25 cellular contexts compared by ENCODE assay signal in the genomic region with DNA sequence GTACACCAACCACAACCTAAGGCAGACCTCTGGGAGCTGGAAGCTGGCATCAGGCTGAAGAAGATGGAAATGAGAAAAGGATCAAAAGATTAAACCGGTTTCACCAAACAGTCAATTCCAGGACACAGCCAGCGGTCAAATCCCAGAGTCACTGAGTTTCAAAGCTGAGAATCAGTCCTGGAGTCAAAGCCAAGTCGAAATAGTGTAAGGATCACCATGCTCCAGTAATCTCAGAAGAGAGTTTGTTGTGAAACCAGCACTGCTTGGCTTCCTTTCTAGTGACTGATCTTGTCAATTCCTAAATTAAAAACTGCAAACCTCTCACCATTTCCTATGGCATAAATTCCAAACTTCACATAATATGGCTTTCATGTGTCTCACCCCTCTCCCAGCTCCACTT.
"Had no signal": no experiment of that assay in that cellular context is flagged by ENCODE, and none has a peak within 500 bp of the region (broad histone marks: within the 10 kb centered on the region; RNA-seq: fewer than 3 reads in every experiment).

No MANE protein-coding gene starts in this region.

- H3K36me3 Mint-ChIP-seq: activated naive CD4-positive, alpha-beta T cell treated with anti-CD3 and anti-CD28 coated beads, Interleukin-2, amount 50 U/mL, for 24 hours; natural killer cell treated with Interleukin-12 subunit alpha and Interleukin-12 subunit beta and Interleukin-15 and Interleukin-18, amount 100 ng/mL, for 72 hours had no signal

- H3K27me3 Mint-ChIP-seq: activated CD4-positive, alpha-beta T cell treated with anti-CD3 and anti-CD28 coated beads, Interleukin-2, amount 10 ng/mL, durations not matched to agents 7 days and 5 days; activated CD8-positive, alpha-beta T cell treated with anti-CD3 and anti-CD28 coated beads for 36 hours; activated naive CD4-positive, alpha-beta T cell treated with anti-CD3 and anti-CD28 coated beads, Interleukin-2, amount 50 U/mL, for 24 hours; activated naive CD8-positive, alpha-beta T cell treated with anti-CD3 and anti-CD28 coated beads, Interleukin-2, amount 50 U/mL, for 24 hours; natural killer cell treated with Interleukin-12 subunit alpha and Interleukin-12 subunit beta and Interleukin-15 and Interleukin-18, amount 100 ng/mL, for 72 hours; progenitor cell of endocrine pancreas had no signal

- DNase-seq: activated CD4-positive, alpha-beta T cell treated with anti-CD3 and anti-CD28 coated beads for 1 hour; activated CD4-positive, alpha-beta T cell treated with anti-CD3 and anti-CD28 coated beads, Interleukin-2, amount 10 ng/mL, durations not matched to agents 7 days and 5 days; activated CD8-positive, alpha-beta T cell treated with anti-CD3 and anti-CD28 coated beads for 36 hours; activated naive CD8-positive, alpha-beta T cell treated with anti-CD3 and anti-CD28 coated beads, Interleukin-2, amount 50 U/mL, for 24 hours; activated T-cell treated with anti-CD3 and anti-CD28 coated beads, Interleukin-2, amount 50 U/mL, for 48 hours; dermis blood vessel endothelial cell; effector memory CD4-positive, alpha-beta T cell; foreskin keratinocyte; heart right ventricle; left ventricle myocardium superior; mucosa of descending colon; ovary; retina; sigmoid colon; stimulated activated CD4-positive, alpha-beta T cell treated with anti-CD3 and anti-CD28 coated beads, Interleukin-15, amount 100 ng/mL, for 24 hours; stimulated activated naive CD4-positive, alpha-beta T cell; T-helper 2 cell; testis; trophoblast cell had no signal

- H3K9me3 ChIP-seq: mucosa of descending colon, ovary, sigmoid colon, testis had no signal

- H3K4me1 Mint-ChIP-seq: activated CD4-positive, alpha-beta T cell treated with anti-CD3 and anti-CD28 coated beads, Interleukin-2, amount 10 ng/mL, durations not matched to agents 7 days and 5 days; activated naive CD4-positive, alpha-beta T cell treated with anti-CD3 and anti-CD28 coated beads, Interleukin-2, amount 50 U/mL, for 24 hours; activated naive CD8-positive, alpha-beta T cell treated with anti-CD3 and anti-CD28 coated beads, Interleukin-2, amount 50 U/mL, for 24 hours had no signal

- H3K4me3 Mint-ChIP-seq: activated CD4-positive, alpha-beta T cell treated with anti-CD3 and anti-CD28 coated beads, Interleukin-2, amount 10 ng/mL, durations not matched to agents 7 days and 5 days; activated CD8-positive, alpha-beta T cell treated with anti-CD3 and anti-CD28 coated beads for 36 hours; activated naive CD4-positive, alpha-beta T cell treated with anti-CD3 and anti-CD28 coated beads, Interleukin-2, amount 50 U/mL, for 24 hours; activated naive CD8-positive, alpha-beta T cell treated with anti-CD3 and anti-CD28 coated beads, Interleukin-2, amount 50 U/mL, for 24 hours; natural killer cell treated with Interleukin-12 subunit alpha and Interleukin-12 subunit beta and Interleukin-15 and Interleukin-18, amount 100 ng/mL, for 72 hours; WTC11 had no signal

- H3K4me2 ChIP-seq: smooth muscle cell had no signal

- H3K27me3 ChIP-seq: foreskin keratinocyte, heart right ventricle, ovary, sigmoid colon, testis had no signal

- H3K4me3 ChIP-seq: heart right ventricle, mucosa of descending colon, ovary, sigmoid colon, smooth muscle cell, testis had no signal

- H3K27ac ChIP-seq: foreskin keratinocyte, heart right ventricle, ovary, sigmoid colon, testis had no signal

- H3K9me3 Mint-ChIP-seq: activated CD4-positive, alpha-beta T cell treated with anti-CD3 and anti-CD28 coated beads, Interleukin-2, amount 10 ng/mL, durations not matched to agents 7 days and 5 days; activated naive CD8-positive, alpha-beta T cell treated with anti-CD3 and anti-CD28 coated beads, Interleukin-2, amount 50 U/mL, for 24 hours; activated T-helper 2 cell treated with anti-CD3 and anti-CD28 coated beads, Interferon-gamma antibody, Interleukin-2, Interleukin-4, amounts not matched to agents 10 μg/mL and 5 μg/mL and 100 μg/mL, durations not matched to agents 14 hours and 24 hours and 36 hours had no signal

- H3K36me3 ChIP-seq: heart right ventricle, ovary, sigmoid colon had no signal

- H3K4me1 ChIP-seq: foreskin keratinocyte, heart right ventricle, sigmoid colon, testis had no signal

- H3K27ac Mint-ChIP-seq: activated CD4-positive, alpha-beta T cell treated with anti-CD3 and anti-CD28 coated beads, Interleukin-2, amount 10 ng/mL, durations not matched to agents 7 days and 5 days; activated CD8-positive, alpha-beta T cell treated with anti-CD3 and anti-CD28 coated beads for 36 hours; activated naive CD4-positive, alpha-beta T cell treated with anti-CD3 and anti-CD28 coated beads, Interleukin-2, amount 50 U/mL, for 24 hours; activated naive CD8-positive, alpha-beta T cell treated with anti-CD3 and anti-CD28 coated beads, Interleukin-2, amount 50 U/mL, for 24 hours; activated T-helper 2 cell treated with anti-CD3 and anti-CD28 coated beads, Interferon-gamma antibody, Interleukin-2, Interleukin-4, amounts not matched to agents 10 μg/mL and 5 μg/mL and 100 μg/mL, durations not matched to agents 14 hours and 24 hours and 36 hours; natural killer cell treated with Interleukin-12 subunit alpha and Interleukin-12 subunit beta and Interleukin-15 and Interleukin-18, amount 100 ng/mL, for 72 hours; progenitor cell of endocrine pancreas; WTC11 had no signal
